Comparison of ENCODE assay signal across 17 cellular contexts in the genomic region with DNA sequence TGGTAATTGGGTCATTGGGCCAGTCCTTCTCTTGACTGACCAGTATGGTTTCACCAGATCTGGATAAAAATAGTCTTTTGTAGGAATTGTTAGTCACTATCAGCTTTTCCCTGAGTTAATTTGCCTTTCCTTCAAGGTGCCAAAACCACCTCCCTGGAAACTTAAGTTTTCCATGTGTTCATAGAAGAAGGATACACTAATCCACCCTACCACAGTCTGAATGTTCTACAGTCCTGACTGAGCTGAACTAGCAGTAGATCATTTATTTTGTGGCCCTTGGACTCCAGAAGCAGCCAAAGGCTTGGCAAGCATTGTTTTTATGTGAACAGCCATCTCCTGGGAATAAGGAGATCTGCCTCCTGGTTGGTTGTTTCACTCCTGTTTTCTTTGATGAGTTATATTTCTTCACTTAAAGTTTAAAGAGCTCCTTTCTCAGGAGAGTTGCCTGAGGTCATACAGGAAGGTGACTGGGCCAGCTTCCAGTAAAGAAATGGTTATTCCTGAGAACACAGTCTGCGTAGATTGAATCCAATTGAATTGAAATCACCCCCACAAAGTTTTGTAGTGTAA.
"Had no signal": no experiment of that assay in that cellular context is flagged by ENCODE, and none has a peak within 500 bp of the region (broad histone marks: within the 10 kb centered on the region; RNA-seq: fewer than 3 reads in every experiment).

No MANE protein-coding gene starts in this region.

- H3K4me3 ChIP-seq: ascending aorta, dorsolateral prefrontal cortex, gastrocnemius medialis, left ventricle myocardium inferior had no signal

- H3K36me3 ChIP-seq: ascending aorta, gastrocnemius medialis, left ventricle myocardium inferior had no signal

- H3K4me1 ChIP-seq: ascending aorta, gastrocnemius medialis, left ventricle myocardium inferior had no signal

- H3K9me3 ChIP-seq: ascending aorta, gastrocnemius medialis, left ventricle myocardium inferior had no signal

- H3K27me3 Mint-ChIP-seq: activated CD4-positive, alpha-beta T cell treated with anti-CD3 and anti-CD28 coated beads, Interleukin-2, amount 10 ng/mL, durations not matched to agents 7 days and 5 days had no signal

- H3K27ac ChIP-seq: ascending aorta, dorsolateral prefrontal cortex, epithelial cell of prostate, gastrocnemius medialis, left ventricle myocardium inferior had no signal

- DNase-seq: activated CD4-positive, alpha-beta T cell treated with anti-CD3 and anti-CD28 coated beads, Interleukin-2, amount 10 ng/mL, durations not matched to agents 7 days and 5 days; activated CD8-positive, alpha-beta T cell treated with anti-CD3 and anti-CD28 coated beads, Interleukin-2, amount 10 ng/mL, durations not matched to agents 7 days and 5 days; activated effector memory CD4-positive, alpha-beta T cell treated with Interleukin-2 at 50 U/mL for 16 hours; activated naive CD4-positive, alpha-beta T cell treated with anti-CD3 and anti-CD28 coated beads, Interleukin-2, amount 50 U/mL, for 16 hours; activated T-cell treated with anti-CD3 and anti-CD28 coated beads, Interleukin-2, amount 50 U/mL, for 48 hours; dorsolateral prefrontal cortex; gastrocnemius medialis; head of caudate nucleus; kidney glomerular epithelial cell; left ventricle myocardium inferior; occipital lobe; stimulated activated CD4-positive, alpha-beta T cell treated with anti-CD3 and anti-CD28 coated beads, Interleukin-2, amount 100 ng/mL, for 24 hours; stimulated activated naive CD8-positive, alpha-beta T cell treated with anti-CD3 and anti-CD28 coated beads, Interleukin-15, Interleukin-2, amounts not matched to agents 100 U/mL and 50 U/mL, for 24 hours had no signal

- H3K36me3 Mint-ChIP-seq: type B pancreatic cell had no signal

- H3K27ac Mint-ChIP-seq: activated CD4-positive, alpha-beta T cell treated with anti-CD3 and anti-CD28 coated beads, Interleukin-2, amount 10 ng/mL, durations not matched to agents 7 days and 5 days; activated CD8-positive, alpha-beta T cell treated with anti-CD3 and anti-CD28 coated beads, Interleukin-2, amount 10 ng/mL, durations not matched to agents 7 days and 5 days; T-helper 1 cell treated with Interleukin-12 subunit alpha and Interleukin-12 subunit beta and Interleukin-4 antibody, amounts not matched to agents 30 μg/mL and 1 μg/mL, for 36 hours; type B pancreatic cell had no signal

- H3K4me1 Mint-ChIP-seq: activated CD4-positive, alpha-beta T cell treated with anti-CD3 and anti-CD28 coated beads, Interleukin-2, amount 10 ng/mL, durations not matched to agents 7 days and 5 days had no signal

- H3K9me3 Mint-ChIP-seq: activated CD4-positive, alpha-beta T cell treated with anti-CD3 and anti-CD28 coated beads, Interleukin-2, amount 10 ng/mL, durations not matched to agents 7 days and 5 days; type B pancreatic cell had no signal

- H3K27me3 ChIP-seq: ascending aorta, dorsolateral prefrontal cortex, gastrocnemius medialis had no signal

- H3K4me3 Mint-ChIP-seq: activated CD4-positive, alpha-beta T cell treated with anti-CD3 and anti-CD28 coated beads, Interleukin-2, amount 10 ng/mL, durations not matched to agents 7 days and 5 days; activated CD8-positive, alpha-beta T cell treated with anti-CD3 and anti-CD28 coated beads, Interleukin-2, amount 10 ng/mL, durations not matched to agents 7 days and 5 days; T-helper 1 cell treated with Interleukin-12 subunit alpha and Interleukin-12 subunit beta and Interleukin-4 antibody, amounts not matched to agents 30 μg/mL and 1 μg/mL, for 36 hours; type B pancreatic cell had no signal
